8 cellular contexts compared by ENCODE assay signal in the genomic region with DNA sequence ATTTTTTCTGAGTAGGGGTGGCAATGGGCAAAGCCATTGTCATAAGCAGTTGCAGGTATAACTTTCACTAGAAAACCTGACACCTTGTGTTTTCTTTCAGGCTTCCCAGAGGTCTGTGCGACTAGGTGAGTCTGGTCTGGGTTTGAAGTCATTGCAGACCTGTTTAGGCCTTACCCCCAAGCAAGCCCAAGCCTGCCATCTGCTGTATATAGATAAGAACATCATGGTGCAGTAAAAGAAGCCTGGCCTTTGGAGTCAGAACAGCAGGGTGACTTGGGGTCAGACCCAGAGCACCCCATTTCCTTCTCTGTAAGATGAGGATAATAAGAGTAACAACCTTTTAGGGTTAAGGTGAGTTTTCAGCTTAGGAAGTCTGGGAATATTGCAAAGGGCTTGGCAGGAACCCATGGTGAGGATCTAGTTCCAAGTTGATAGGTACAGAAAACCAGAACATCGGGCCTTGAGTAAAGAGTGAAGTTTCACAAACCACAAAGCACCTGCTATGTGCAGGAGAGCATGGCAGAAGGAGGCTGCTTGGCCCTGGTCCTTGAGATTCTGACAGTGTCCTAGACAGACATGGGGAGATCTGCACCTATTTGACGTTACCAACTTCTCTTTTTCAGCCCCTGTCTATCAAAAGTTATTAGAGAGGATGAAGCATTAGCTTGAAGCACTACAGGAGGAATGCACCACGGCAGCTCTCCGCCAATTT. TPM values are rescaled to one million over a fixed set of nuclear protein-coding genes. Genes with fewer than 3 reads are reported as not detected.
A peak's percentile ranks its signal among the peaks of the same experiment; 100 is the strongest.
DNase-seq lines count a peak whose midpoint lies in the region; ATAC-seq, FAIRE-seq and TF ChIP-seq lines count a peak whose summit lies in the region.

No MANE protein-coding gene starts in this region.

- H3K4me1 Mint-ChIP-seq in Calu3 (ENCODE audit: low read depth, unreplicated experiment) = peaks cover 28% of the 10 kb centered on the region

- no peaks in the 10 kb centered on the region for H4K20me1 ChIP-seq in OCI-LY7 (ENCODE audit: insufficient read depth, low read length)

- H3K79me2 ChIP-seq in OCI-LY7 (ENCODE audit: insufficient read depth, low read depth, low read length) = no peaks in the 10 kb centered on the region

- H3K4me2 ChIP-seq in OCI-LY7 (ENCODE audit: low read length) = peak overlapping the region; percentile 28

- H3K36me3 ChIP-seq in OCI-LY7 (ENCODE audit: insufficient read depth, low read length) = no peaks in the 10 kb centered on the region

- CTCF ChIA-PET in Calu3 (lab: Charles Lee) = interaction anchor here (1.0 to 2.2 kb wide), 3 partner anchors 9 to 150 kb away, joined by 3 to 8 read pairs (median 3); no protein-coding TSS in a partner anchor
- CTCF ChIA-PET in OCI-LY7 (lab: Charles Lee; ENCODE audit: unreplicated experiment) = interaction anchor here (0.6 to 1.0 kb wide), 2 partner anchors 12 to 112 kb away, joined by 3 to 4 read pairs; no protein-coding TSS in a partner anchor

- H3K27me3 Mint-ChIP-seq in Calu3 (ENCODE audit: unreplicated experiment) = no peaks in the 10 kb centered on the region

- POLR2A ChIA-PET in OCI-LY7 (lab: Charles Lee) = interaction anchor here (0.9 to 1.0 kb wide), 2 partner anchors 112 to 114 kb away, joined by 3 read pairs; no protein-coding TSS in a partner anchor

- peak overlapping the region; percentile 34; the same call in 1 of the 2 replicates for H2AFZ ChIP-seq in OCI-LY7 (ENCODE audit: low read length)

- H3K4me1 ChIP-seq in OCI-LY7 (ENCODE audit: insufficient read depth, low read length, poor library complexity, severe bottlenecking) = peaks cover 18% of the 10 kb centered on the region

- H3K4me3 Mint-ChIP-seq in Calu3 (ENCODE audit: low read depth, unreplicated experiment) = no peak overlapping the region

- H3K9me2 ChIP-seq in OCI-LY7 (ENCODE audit: insufficient read depth, low read length) = no peaks in the 10 kb centered on the region

- TF ChIP-seq CTCF in Calu3 (IDR thresholded peaks at IDR 0.05; ENCODE audit: unreplicated experiment) (peak; percentile 34), OCI-LY7 (conservative IDR thresholded peaks at IDR 0.05; ENCODE audit: low read length) (peak; percentile 98), epithelial cell of proximal tubule (conservative IDR thresholded peaks at IDR 0.05; ENCODE audit: low read depth, low read length) (peak; percentile 76), retinal pigment epithelial cell (conservative IDR thresholded peaks at IDR 0.05; ENCODE audit: low read depth, low read length) (peak; percentile 57), omental fat pad (IDR thresholded peaks at IDR 0.05) (no peak)

- FAIRE-seq in urothelium cell line (lab: Jason Lieb, UNC) = no peak

- intact Hi-C loops in Calu3 (cut with micrococcal nuclease; ENCODE audit: unreplicated experiment) (loop anchor here (1.0 to 2.0 kb wide), 3 partner anchors 112 to 175 kb away; no protein-coding TSS in a partner anchor), OCI-LY7 (cut with micrococcal nuclease; ENCODE audit: unreplicated experiment) (loop anchor here (1.0 kb wide), 5 partner anchors 85 to 175 kb away; no protein-coding TSS in a partner anchor)

- H3K36me3 Mint-ChIP-seq in Calu3 (ENCODE audit: insufficient read depth, unreplicated experiment) = peaks cover 16% of the 10 kb centered on the region

- H3K4me3 ChIP-seq in OCI-LY7 (ENCODE audit: low read depth, low read length, poor library complexity, severe bottlenecking) (no peak overlapping the region), epithelial cell of proximal tubule (ENCODE audit: low read depth, low read length) (no peak overlapping the region), retinal pigment epithelial cell (ENCODE audit: low read length) (no peak overlapping the region)

- ATAC-seq in GM18520 (IDR thresholded peaks at IDR 0.05; ENCODE audit: unreplicated experiment) (peak; percentile 50), HG03108 (IDR thresholded peaks at IDR 0.05; ENCODE audit: unreplicated experiment) (peak; percentile 65), omental fat pad (ENCODE audit: low FRiP score) (no peak)

- no TSS peak for BruUV-seq in Calu3 (replicated peaks; lab: Mats Ljungman, UMichigan)
- no TSS peak for BruUV-seq in OCI-LY7 (replicated peaks; lab: Mats Ljungman, UMichigan)

- H3K9me3 ChIP-seq in OCI-LY7 (ENCODE audit: low read length) = no peaks in the 10 kb centered on the region

- no peaks in the 10 kb centered on the region for H3K9me3 Mint-ChIP-seq in Calu3 (ENCODE audit: low read depth, unreplicated experiment)

- no peak overlapping the region for H3K27ac Mint-ChIP-seq in Calu3 (ENCODE audit: unreplicated experiment)

- DNase-seq in Calu3 (peak; percentile 55), OCI-LY7 (ENCODE audit: low spot score) (peak; percentile 89), epithelial cell of proximal tubule (ENCODE audit: low read depth) (no peak), retinal pigment epithelial cell (ENCODE audit: low read depth) (no peak), omental fat pad (ENCODE audit: low spot score) (no peak), urothelium cell line (ENCODE audit: low spot score) (no peak)

- H3K27ac ChIP-seq in OCI-LY7 (ENCODE audit: low read depth, low read length, poor library complexity, severe bottlenecking) = no peak overlapping the region

RNA-seq across cellular contexts. Expression of a gene that starts 33.9 kb away (rescaled TPM):
- 41.4 and 95.2 TPM in 2 replicates for total RNA-seq in Calu3 (2022)
- not detected in 2 replicates for total RNA-seq in OCI-LY7 (2014; rRNA removed; shearing (Covaris generic))
- total RNA-seq in OCI-LY7 (2022) = not detected in 2 replicates
- total RNA-seq in epithelial cell of proximal tubule = 336 and 371 TPM in 2 replicates
- total RNA-seq in omental fat pad = 100 to 1,000 TPM; 117 to 338 (median 180) TPM

Comparison
In these comparisons a context has a peak if more than half of its experiments do, and no peak if none do; other contexts are left out.
1. DNase-seq: peak in Calu3 (single experiment) and OCI-LY7 (single experiment); none in epithelial cell of proximal tubule (single experiment), retinal pigment epithelial cell (single experiment), omental fat pad (single experiment) and urothelium cell line (single experiment).
2. CTCF ChIP-seq: peak in Calu3 (single experiment), OCI-LY7 (single experiment), epithelial cell of proximal tubule (single experiment) and retinal pigment epithelial cell (single experiment); none in omental fat pad (0 of 3).
3. RNA of a gene that starts 33.9 kb away (total RNA-seq): 336 to 371 TPM in epithelial cell of proximal tubule, 117 to 338 TPM in omental fat pad and 41.4 to 95.2 TPM in Calu3; not detected in OCI-LY7; every median in the first group is over 10 times any median in the second.